In the genomic region with DNA sequence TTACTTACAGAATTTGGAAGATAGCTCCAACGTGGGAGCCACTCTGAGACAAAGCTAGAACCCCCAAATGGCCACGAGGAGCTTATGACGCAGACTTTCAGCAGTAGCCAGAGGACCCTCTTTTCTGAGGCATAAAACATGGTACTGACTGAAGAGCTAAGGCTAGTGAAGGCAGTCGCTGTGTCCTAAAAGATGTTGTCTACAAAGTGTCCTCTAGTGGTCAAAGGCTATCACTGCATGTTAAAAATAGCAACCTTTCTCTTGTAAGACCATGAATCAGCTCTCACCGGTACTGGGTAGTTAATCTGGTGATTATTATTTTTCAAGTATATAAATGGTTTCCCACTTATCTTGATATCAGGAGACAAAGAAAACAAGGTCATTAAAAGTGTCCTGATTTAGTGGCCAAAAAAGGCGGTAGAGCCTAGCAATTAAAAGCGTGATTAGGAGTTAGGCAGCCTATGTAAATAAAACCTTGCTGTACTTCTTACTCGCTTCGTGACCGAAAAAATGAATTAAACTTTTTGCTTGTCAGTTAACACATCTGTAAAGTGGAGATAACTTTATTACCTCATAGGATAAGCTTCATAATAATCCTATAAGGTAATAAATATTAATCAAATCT, we compare ENCODE assay signal across 9 cellular contexts. TPM values are rescaled to one million over a fixed set of nuclear protein-coding genes. Genes with fewer than 3 reads are reported as not detected.
DNase-seq lines count a peak whose midpoint lies in the region; ATAC-seq and TF ChIP-seq lines count a peak whose summit lies in the region.
"Had no signal": no experiment of that assay in that cellular context is flagged by ENCODE, and none has a peak within 500 bp of the region (broad histone marks: within the 10 kb centered on the region; RNA-seq: fewer than 3 reads in every experiment).

No MANE protein-coding gene starts in this region.

- H3K27me3 Mint-ChIP-seq in osteocyte (ENCODE audit: unreplicated experiment) = no peaks in the 10 kb centered on the region

- DNase-seq in Ammon's horn (ENCODE audit: low spot score) (peak; percentile 67), NCI-H1092 treated with DMSO at 0.1 percent for 48 hours (lab: John Stamatoyannopoulos, UW) (peak; percentile 76), fibroblast of mammary gland (ENCODE audit: low read depth) (peak; percentile 84), osteocyte (ENCODE audit: extremely low spot score, unreplicated experiment) (no peak), mesenteric fat pad (ENCODE audit: low spot score) (no peak)

- no peaks in the 10 kb centered on the region for H3K9me3 Mint-ChIP-seq in osteocyte (ENCODE audit: unreplicated experiment)

- H3K4me1 Mint-ChIP-seq in osteocyte (ENCODE audit: unreplicated experiment) = peaks cover 21% of the 10 kb centered on the region
- H3K4me1 Mint-ChIP-seq: naive thymus-derived CD8-positive, alpha-beta T cell had no signal

- no peak overlapping the region for H3K4me3 Mint-ChIP-seq in osteocyte (ENCODE audit: unreplicated experiment)
- H3K4me3 Mint-ChIP-seq: naive thymus-derived CD8-positive, alpha-beta T cell had no signal

- no peaks in the 10 kb centered on the region for H3K36me3 Mint-ChIP-seq in osteocyte (ENCODE audit: unreplicated experiment)
- H3K36me3 Mint-ChIP-seq: naive thymus-derived CD8-positive, alpha-beta T cell had no signal

- ATAC-seq in GM18519 (IDR thresholded peaks at IDR 0.05; ENCODE audit: low FRiP score, unreplicated experiment) (peak; percentile 97), HG02884 (IDR thresholded peaks at IDR 0.05; ENCODE audit: unreplicated experiment) (peak; percentile 93), SK-N-SH treated with all-trans-retinoic acid at 6 μM for 48 hours (peak; percentile 96)
- ATAC-seq: naive thymus-derived CD8-positive, alpha-beta T cell had no signal

- no peak overlapping the region for H3K27ac Mint-ChIP-seq in osteocyte (ENCODE audit: unreplicated experiment)
- H3K27ac Mint-ChIP-seq: naive thymus-derived CD8-positive, alpha-beta T cell had no signal

- peak; percentile 99 for TF ChIP-seq CTCF in fibroblast of mammary gland (conservative IDR thresholded peaks at IDR 0.05; ENCODE audit: control insufficient read depth, insufficient read depth, low read depth, low read length)
- TF ChIP-seq CTCF in osteocyte (IDR thresholded peaks at IDR 0.05) = peak; percentile 79

- no peak overlapping the region for H3K4me3 ChIP-seq in fibroblast of mammary gland (ENCODE audit: control insufficient read depth, low read depth, low read length)

TF ChIP-seq in SK-N-SH treated with all-trans-retinoic acid at 6 μM for 48 hours, 23 proteins besides CTCF, POLR2A, EP300 and RAD21:
- TF ChIP-seq ZFP30 (CRISPR knock-in tag; IDR thresholded peaks at IDR 0.05) (no peak), ISL1 (CRISPR knock-in tag; IDR thresholded peaks at IDR 0.05) (no peak), SNAI2 (CRISPR knock-in tag; IDR thresholded peaks at IDR 0.05) (no peak), TOX (CRISPR knock-in tag; IDR thresholded peaks at IDR 0.05; ENCODE audit: borderline replicate concordance) (no peak), GLIS3 (CRISPR knock-in tag; IDR thresholded peaks at IDR 0.05) (no peak)
- TF ChIP-seq, protein P1, sequence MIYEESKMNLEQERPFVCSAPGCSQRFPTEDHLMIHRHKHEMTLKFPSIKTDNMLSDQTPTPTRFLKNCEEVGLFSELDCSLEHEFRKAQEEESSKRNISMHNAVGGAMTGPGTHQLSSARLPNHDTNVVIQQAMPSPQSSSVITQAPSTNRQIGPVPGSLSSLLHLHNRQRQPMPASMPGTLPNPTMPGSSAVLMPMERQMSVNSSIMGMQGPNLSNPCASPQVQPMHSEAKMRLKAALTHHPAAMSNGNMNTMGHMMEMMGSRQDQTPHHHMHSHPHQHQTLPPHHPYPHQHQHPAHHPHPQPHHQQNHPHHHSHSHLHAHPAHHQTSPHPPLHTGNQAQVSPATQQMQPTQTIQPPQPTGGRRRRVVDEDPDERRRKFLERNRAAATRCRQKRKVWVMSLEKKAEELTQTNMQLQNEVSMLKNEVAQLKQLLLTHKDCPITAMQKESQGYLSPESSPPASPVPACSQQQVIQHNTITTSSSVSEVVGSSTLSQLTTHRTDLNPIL (CRISPR knock-in tag; IDR thresholded peaks at IDR 0.05; ENCODE audit: low read depth) = no peak
- TF ChIP-seq, protein P2, sequence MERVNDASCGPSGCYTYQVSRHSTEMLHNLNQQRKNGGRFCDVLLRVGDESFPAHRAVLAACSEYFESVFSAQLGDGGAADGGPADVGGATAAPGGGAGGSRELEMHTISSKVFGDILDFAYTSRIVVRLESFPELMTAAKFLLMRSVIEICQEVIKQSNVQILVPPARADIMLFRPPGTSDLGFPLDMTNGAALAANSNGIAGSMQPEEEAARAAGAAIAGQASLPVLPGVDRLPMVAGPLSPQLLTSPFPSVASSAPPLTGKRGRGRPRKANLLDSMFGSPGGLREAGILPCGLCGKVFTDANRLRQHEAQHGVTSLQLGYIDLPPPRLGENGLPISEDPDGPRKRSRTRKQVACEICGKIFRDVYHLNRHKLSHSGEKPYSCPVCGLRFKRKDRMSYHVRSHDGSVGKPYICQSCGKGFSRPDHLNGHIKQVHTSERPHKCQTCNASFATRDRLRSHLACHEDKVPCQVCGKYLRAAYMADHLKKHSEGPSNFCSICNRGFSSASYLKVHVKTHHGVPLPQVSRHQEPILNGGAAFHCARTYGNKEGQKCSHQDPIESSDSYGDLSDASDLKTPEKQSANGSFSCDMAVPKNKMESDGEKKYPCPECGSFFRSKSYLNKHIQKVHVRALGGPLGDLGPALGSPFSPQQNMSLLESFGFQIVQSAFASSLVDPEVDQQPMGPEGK (CRISPR knock-in tag; IDR thresholded peaks at IDR 0.05; ENCODE audit: borderline replicate concordance) = no peak
TF ChIP-seq in SK-N-SH treated with all-trans-retinoic acid at 6 μM for 48 hours: peak in this region for 0.

RNA-seq across cellular contexts. Expression of a gene that starts 47.0 kb away (rescaled TPM):
- total RNA-seq in osteocyte (55.8 and 56.4 TPM in 2 replicates), mesenteric fat pad (0.22 TPM)
- total RNA-seq: naive thymus-derived CD8-positive, alpha-beta T cell had no signal

Comparison
In these comparisons a context has a peak if more than half of its experiments do, and no peak if none do; other contexts are left out.
1. DNase-seq: peak in Ammon's horn (single experiment), NCI-H1092 treated with DMSO at 0.1 percent for 48 hours (single experiment) and fibroblast of mammary gland (single experiment); none in osteocyte (single experiment) and mesenteric fat pad (single experiment).
2. RNA of a gene that starts 47.0 kb away (total RNA-seq): 55.8 to 56.4 TPM in osteocyte; 0.22 TPM in mesenteric fat pad (single experiment); every median in the first group is over 10 times any median in the second.
3. Peak in every context shown above with its lines, with median percentiles within 50 percentile points of each other: ATAC-seq.